Comparison of ENCODE assay signal across 17 cellular contexts in genomic region chr12:68159681-68160304, GRCh38. TPM values are rescaled to one million over a fixed set of nuclear protein-coding genes. Genes with fewer than 3 reads are reported as not detected.
DNase-seq lines count a peak whose midpoint lies in the region; ATAC-seq and TF ChIP-seq lines count a peak whose summit lies in the region.
"Had no signal": no experiment of that assay in that cellular context is flagged by ENCODE, and none has a peak within 500 bp of the region (broad histone marks: within the 10 kb centered on the region; RNA-seq: fewer than 3 reads in every experiment).

IFNG (minus strand) TSS chr12:68159740; CDS start chr12:68159615, 125 bp downstream.

- H3K27me3 Mint-ChIP-seq in CD4-positive, alpha-beta memory T cell: no peaks in the 10 kb centered on the region
- H3K27me3 Mint-ChIP-seq in activated CD8-positive, alpha-beta T cell treated with anti-CD3 and anti-CD28 coated beads, Interleukin-2, amount 10 ng/mL, durations not matched to agents 7 days and 5 days (ENCODE audit: low read depth): no peaks in the 10 kb centered on the region
- H3K27me3 Mint-ChIP-seq in CD14-positive monocyte (ENCODE audit: low read depth in 3 of 3): peaks cover 0 to 2% (median 2%) of the 10 kb centered on the region in 3 donors
- H3K27me3 Mint-ChIP-seq: IgD-negative memory B cell had no signal

- peaks cover 2 to 4% of the 10 kb centered on the region in 2 donors for H3K36me3 Mint-ChIP-seq in CD4-positive, alpha-beta memory T cell
- peaks cover 5% of the 10 kb centered on the region for H3K36me3 Mint-ChIP-seq in activated CD8-positive, alpha-beta T cell treated with anti-CD3 and anti-CD28 coated beads, Interleukin-2, amount 10 ng/mL, durations not matched to agents 7 days and 5 days (ENCODE audit: low read depth)
- H3K36me3 Mint-ChIP-seq in CD14-positive monocyte: no peaks in the 10 kb centered on the region

- H3K27ac ChIP-seq in CD4-positive, alpha-beta memory T cell (ENCODE audit: low read depth, low read length): peak within 1 kb of the TSS; percentile 41
- peak within 1 kb of the TSS in 4 of 8 donors; percentile 7 to 63 (median 41) for H3K27ac ChIP-seq in spleen
- H3K27ac ChIP-seq: hepatocyte had no signal

- TF ChIP-seq POLR2A in spleen (IDR thresholded peaks at IDR 0.05): no peak

- peaks cover 17 to 53% (median 32%) of the 10 kb centered on the region in 4 donors for H3K4me1 Mint-ChIP-seq in CD4-positive, alpha-beta memory T cell
- H3K4me1 Mint-ChIP-seq in activated CD8-positive, alpha-beta T cell treated with anti-CD3 and anti-CD28 coated beads, Interleukin-2, amount 10 ng/mL, durations not matched to agents 7 days and 5 days (ENCODE audit: low read depth): peaks cover 50% of the 10 kb centered on the region
- H3K4me1 Mint-ChIP-seq in CD14-positive monocyte: no peaks in the 10 kb centered on the region

- H3K36me3 ChIP-seq in CD4-positive, alpha-beta memory T cell (ENCODE audit: insufficient read depth, low read length): no peaks in the 10 kb centered on the region
- H3K36me3 ChIP-seq in spleen: no peaks in the 10 kb centered on the region

- H3K27me3 ChIP-seq in CD4-positive, alpha-beta memory T cell (ENCODE audit: insufficient read depth, low read length): no peaks in the 10 kb centered on the region
- H3K27me3 ChIP-seq in spleen (replicated peaks in 1 of 7): no peaks in the 10 kb centered on the region
- H3K27me3 ChIP-seq: hepatocyte had no signal

- H3K9me3 ChIP-seq in CD4-positive, alpha-beta memory T cell (ENCODE audit: control insufficient read depth in 1 of 2, low read length in 2 of 2): no peaks in the 10 kb centered on the region
- H3K9me3 ChIP-seq in spleen: no peaks in the 10 kb centered on the region

- H3K4me1 ChIP-seq in CD4-positive, alpha-beta memory T cell (ENCODE audit: insufficient read depth, low read length): peaks cover 50% of the 10 kb centered on the region
- H3K4me1 ChIP-seq in spleen: peaks cover 0 to 17% (median 2%) of the 10 kb centered on the region in 6 donors

- peak within 1 kb of the TSS in 1 of 2 donors; percentile 24 for H3K4me3 ChIP-seq in CD4-positive, alpha-beta memory T cell (ENCODE audit: low read length in 2 of 2)
- H3K4me3 ChIP-seq in spleen: peak within 1 kb of the TSS in 1 of 8 donors; percentile 40
- H3K4me3 ChIP-seq: hepatocyte had no signal

- 60 to 72% (median 66%) methylated on average over 5 of the region's 5 CpGs for WGBS in spleen, 5 donors

- DNase-seq in CD4-positive, alpha-beta memory T cell: peak; percentile 58 to 63 (median 59)
- peak; percentile 32 for DNase-seq in activated CD8-positive, alpha-beta T cell treated with anti-CD3 and anti-CD28 coated beads, Interleukin-2, amount 10 ng/mL, durations not matched to agents 7 days and 5 days
- DNase-seq in CD14-positive monocyte (ENCODE audit: low spot score): no peak
- DNase-seq in spleen: no peak
- no peak for DNase-seq in amygdala (lab: John Stamatoyannopoulos, UW)
- DNase-seq: AML-193, anterior cingulate cortex, endodermal cell, H7, NCI-H2081 had no signal

- H3K4me3 Mint-ChIP-seq in CD4-positive, alpha-beta memory T cell: peak within 1 kb of the TSS; percentile 49 to 80 (median 76)
- peak within 1 kb of the TSS; percentile 73 for H3K4me3 Mint-ChIP-seq in activated CD8-positive, alpha-beta T cell treated with anti-CD3 and anti-CD28 coated beads, Interleukin-2, amount 10 ng/mL, durations not matched to agents 7 days and 5 days
- peak within 1 kb of the TSS in 1 of 2 donors; percentile 1 for H3K4me3 Mint-ChIP-seq in CD14-positive monocyte
- H3K4me3 Mint-ChIP-seq: endodermal cell had no signal

- no peak for TF ChIP-seq CTCF in CD14-positive monocyte (IDR thresholded peaks at IDR 0.05)
- no peak for TF ChIP-seq CTCF in spleen (IDR thresholded peaks at IDR 0.05 in 8 of 11, conservative IDR thresholded peaks at IDR 0.05 in 3 of 11)

- intact Hi-C loops in CD4-positive, alpha-beta memory T cell (cut with micrococcal nuclease): loop anchor here (2.0 kb wide), 2 partner anchors 15 to 159 kb away; no protein-coding TSS in a partner anchor
- intact Hi-C loops in CD14-positive monocyte (cut with micrococcal nuclease): no loop called here
- intact Hi-C loops in spleen (cut with DNase I; ENCODE audit: low total_unique reads): no loop called here

- CTCF ChIA-PET in CD4-positive, alpha-beta memory T cell (lab: Charles Lee; ENCODE audit: partially characterized antibody): interaction anchor here (1.2 to 5.1 kb wide), 8 partner anchors 12 to 804 kb away, joined by 5 to 104 read pairs (median 26); no protein-coding TSS in a partner anchor
- CTCF ChIA-PET in activated CD8-positive, alpha-beta T cell treated with anti-CD3 and anti-CD28 coated beads, Interleukin-2, amount 10 ng/mL, durations not matched to agents 7 days and 5 days (lab: Charles Lee): interaction anchor here (0.7 to 4.9 kb wide), 13 partner anchors 9 to 158 kb away, joined by 3 to 223 read pairs (median 18); no protein-coding TSS in a partner anchor

- ATAC-seq in GM19043 (IDR thresholded peaks at IDR 0.05; ENCODE audit: low read depth, unreplicated experiment): peak; percentile 53
- peak; percentile 49 for ATAC-seq in HG02885 (IDR thresholded peaks at IDR 0.05; ENCODE audit: poor library complexity, unreplicated experiment)
- ATAC-seq in activated CD8-positive, alpha-beta T cell treated with anti-CD3 and anti-CD28 coated beads, Interleukin-2, amount 10 ng/mL, durations not matched to agents 7 days and 5 days: peak; percentile 63
- no peak for ATAC-seq in HG02970 (IDR thresholded peaks at IDR 0.05; ENCODE audit: low FRiP score, unreplicated experiment)

- POLR2A ChIA-PET in CD4-positive, alpha-beta memory T cell (lab: Charles Lee; ENCODE audit: partially characterized antibody): interaction anchor here (0.8 to 3.4 kb wide), 7 partner anchors 16 to 169 kb away, joined by 3 to 13 read pairs (median 6); no protein-coding TSS in a partner anchor
- POLR2A ChIA-PET in activated CD8-positive, alpha-beta T cell treated with anti-CD3 and anti-CD28 coated beads, Interleukin-2, amount 10 ng/mL, durations not matched to agents 7 days and 5 days (lab: Charles Lee): interaction anchor here (0.7 to 1.0 kb wide), 2 partner anchors 40 to 42 kb away, joined by 3 to 4 read pairs; no protein-coding TSS in a partner anchor

- H3K27ac Mint-ChIP-seq in CD4-positive, alpha-beta memory T cell: peak within 1 kb of the TSS; percentile 24 to 87 (median 64)
- H3K27ac Mint-ChIP-seq in activated CD8-positive, alpha-beta T cell treated with anti-CD3 and anti-CD28 coated beads, Interleukin-2, amount 10 ng/mL, durations not matched to agents 7 days and 5 days: peak within 1 kb of the TSS; percentile 68
- no peak within 1 kb of the TSS for H3K27ac Mint-ChIP-seq in CD14-positive monocyte
- H3K27ac Mint-ChIP-seq: endodermal cell, IgD-negative memory B cell had no signal

- no peaks in the 10 kb centered on the region for H3K9me3 Mint-ChIP-seq in CD4-positive, alpha-beta memory T cell
- H3K9me3 Mint-ChIP-seq in activated CD8-positive, alpha-beta T cell treated with anti-CD3 and anti-CD28 coated beads, Interleukin-2, amount 10 ng/mL, durations not matched to agents 7 days and 5 days (ENCODE audit: insufficient read depth): no peaks in the 10 kb centered on the region
- no peaks in the 10 kb centered on the region for H3K9me3 Mint-ChIP-seq in CD14-positive monocyte
- H3K9me3 Mint-ChIP-seq: endodermal cell, IgD-negative memory B cell had no signal

RNA-seq across cellular contexts. Expression of gene IFNG, which starts in this region (rescaled TPM):
- total RNA-seq in CD4-positive, alpha-beta memory T cell: under 1 TPM; 0.55 to 0.73 TPM
- polyA plus RNA-seq in CD4-positive, alpha-beta memory T cell: 1 to 10 TPM; 2.8 to 3.0 TPM
- 1 to 10 TPM; 3.1 to 5.0 TPM for total RNA-seq in activated CD8-positive, alpha-beta T cell treated with anti-CD3 and anti-CD28 coated beads, Interleukin-2, amount 10 ng/mL, durations not matched to agents 7 days and 5 days
- polyA plus RNA-seq in CD14-positive monocyte: not detected
- 1 to 10 TPM in 2 of 7 donors, under 1 TPM in 4, not detected in 1; 0.51 to 2.2 (median 0.80) TPM for total RNA-seq in spleen
- under 1 TPM; 0.23 to 0.58 (median 0.24) TPM for polyA plus RNA-seq in spleen
- total RNA-seq: endodermal cell, H7, hepatocyte, renal cortical epithelial cell, urinary bladder had no signal
- polyA plus RNA-seq: hepatocyte, IgD-negative memory B cell, urinary bladder had no signal

Comparison
In these comparisons a context has a peak if more than half of its experiments do, and no peak if none do; other contexts are left out.
1. DNase-seq: peak in CD4-positive, alpha-beta memory T cell (5 of 5) and activated CD8-positive, alpha-beta T cell treated with anti-CD3 and anti-CD28 coated beads, Interleukin-2, amount 10 ng/mL, durations not matched to agents 7 days and 5 days (single experiment); none in CD14-positive monocyte (single experiment), spleen (single experiment) and amygdala (0 of 56).
2. H3K27ac Mint-ChIP-seq: peak in CD4-positive, alpha-beta memory T cell (7 of 7) and activated CD8-positive, alpha-beta T cell treated with anti-CD3 and anti-CD28 coated beads, Interleukin-2, amount 10 ng/mL, durations not matched to agents 7 days and 5 days (single experiment); none in CD14-positive monocyte (0 of 7).